8 cellular contexts compared by ENCODE assay signal in genomic region chr1:211381481-211382181, GRCh38. TPM values are rescaled to one million over a fixed set of nuclear protein-coding genes. Genes with fewer than 3 reads are reported as not detected.
DNase-seq lines count a peak whose midpoint lies in the region; ATAC-seq and TF ChIP-seq lines count a peak whose summit lies in the region.

No MANE protein-coding gene starts in this region.

- H3K9me3 Mint-ChIP-seq in brain = no peaks in the 10 kb centered on the region
- H3K9me3 Mint-ChIP-seq in nephron = no peaks in the 10 kb centered on the region

- ATAC-seq in HG02938 (IDR thresholded peaks at IDR 0.05; ENCODE audit: unreplicated experiment) (peak; percentile 31), GM21423 (IDR thresholded peaks at IDR 0.05; ENCODE audit: unreplicated experiment) (no peak), HG03342 (IDR thresholded peaks at IDR 0.05; ENCODE audit: unreplicated experiment) (no peak), GM18873 (IDR thresholded peaks at IDR 0.05; ENCODE audit: low FRiP score, unreplicated experiment) (no peak)

- H3K4me1 Mint-ChIP-seq in brain (peaks cover 59% of the 10 kb centered on the region), nephron (peaks cover 32% of the 10 kb centered on the region)

- H3K27me3 Mint-ChIP-seq in brain = peaks cover 8% of the 10 kb centered on the region
- H3K27me3 Mint-ChIP-seq in nephron (ENCODE audit: low read depth) = no peaks in the 10 kb centered on the region

- TF ChIP-seq CTCF in brain (conservative IDR thresholded peaks at IDR 0.05) = no peak
- TF ChIP-seq CTCF in nephron (IDR thresholded peaks at IDR 0.05; ENCODE audit: unreplicated experiment in 3 of 3) = no peak

- H3K4me3 Mint-ChIP-seq in brain = peak overlapping the region; percentile 88 to 96 (median 92)
- peak overlapping the region; percentile 92 to 98 (median 92) for H3K4me3 Mint-ChIP-seq in nephron

- H3K36me3 Mint-ChIP-seq in brain (no peaks in the 10 kb centered on the region), nephron (ENCODE audit: low read depth) (no peaks in the 10 kb centered on the region)

- DNase-seq in ELR (ENCODE audit: low read depth) = peak; percentile 8
- no peak for DNase-seq in NCI-H524 (lab: John Stamatoyannopoulos, UW)

- H3K27ac Mint-ChIP-seq in brain = peak overlapping the region; percentile 90 to 99 (median 96)
- peak overlapping the region; percentile 97 to 100 (median 100) for H3K27ac Mint-ChIP-seq in nephron

RNA-seq across cellular contexts. Expression of gene TRAF5, which starts 55.0 kb away (rescaled TPM):
- polyA plus RNA-seq in brain (ENCODE audit: insufficient read depth, low read depth, low replicate concordance) = 2.9 TPM
